16 cellular contexts compared by ENCODE assay signal in genomic region chr2:224987733-224988132, GRCh38. TPM values are rescaled to one million over a fixed set of nuclear protein-coding genes. Genes with fewer than 3 reads are reported as not detected.
DNase-seq lines count a peak whose midpoint lies in the region; ATAC-seq and TF ChIP-seq lines count a peak whose summit lies in the region.
"Had no signal": no experiment of that assay in that cellular context is flagged by ENCODE, and none has a peak within 500 bp of the region (broad histone marks: within the 10 kb centered on the region; RNA-seq: fewer than 3 reads in every experiment).

No MANE protein-coding gene starts in this region.

- ATAC-seq in stimulated activated naive CD8-positive, alpha-beta T cell treated with anti-CD3 and anti-CD28 coated beads, Interleukin-15, Interleukin-2, amounts not matched to agents 100 U/mL and 50 U/mL, for 24 hours = peak; percentile 81
- ATAC-seq: right lobe of liver had no signal

- TF ChIP-seq CTCF in astrocyte of the spinal cord (IDR thresholded peaks at IDR 0.05; ENCODE audit: low read depth, low read length) = no peak

- CTCF ChIA-PET in activated naive CD4-positive, alpha-beta T cell treated with anti-CD3 and anti-CD28 coated beads for 36 hours (lab: Charles Lee) = interaction anchor here (0.5 to 4.8 kb wide), 3 partner anchors 14 to 1510 kb away, joined by 3 to 29 read pairs (median 5); no protein-coding TSS in a partner anchor
- CTCF ChIA-PET in activated naive CD4-positive, alpha-beta T cell treated with anti-CD3 and anti-CD28 coated beads, Interleukin-2, amount 10 ng/mL, durations not matched to agents 7 days and 5 days (lab: Charles Lee) = interaction anchor here (0.8 to 3.2 kb wide), 3 partner anchors 11 to 23 kb away, joined by 3 to 11 read pairs (median 3); no protein-coding TSS in a partner anchor

- no peaks in the 10 kb centered on the region for H3K27me3 Mint-ChIP-seq in activated naive CD4-positive, alpha-beta T cell treated with anti-CD3 and anti-CD28 coated beads for 36 hours (ENCODE audit: low read depth)
- no peaks in the 10 kb centered on the region for H3K27me3 Mint-ChIP-seq in activated naive CD4-positive, alpha-beta T cell treated with anti-CD3 and anti-CD28 coated beads, Interleukin-2, amount 10 ng/mL, durations not matched to agents 7 days and 5 days

- H3K9me3 Mint-ChIP-seq in activated naive CD4-positive, alpha-beta T cell treated with anti-CD3 and anti-CD28 coated beads for 36 hours = no peaks in the 10 kb centered on the region
- H3K9me3 Mint-ChIP-seq in activated naive CD4-positive, alpha-beta T cell treated with anti-CD3 and anti-CD28 coated beads, Interleukin-2, amount 10 ng/mL, durations not matched to agents 7 days and 5 days = peaks cover 2% of the 10 kb centered on the region
- H3K9me3 Mint-ChIP-seq: mesothelial cell of epicardium had no signal

- H3K4me3 ChIP-seq in astrocyte of the spinal cord (ENCODE audit: low read depth, low read length) = no peak overlapping the region
- H3K4me3 ChIP-seq: right lobe of liver, tibial nerve had no signal

- H3K4me3 Mint-ChIP-seq in activated naive CD4-positive, alpha-beta T cell treated with anti-CD3 and anti-CD28 coated beads for 36 hours = no peak overlapping the region
- no peak overlapping the region for H3K4me3 Mint-ChIP-seq in activated naive CD4-positive, alpha-beta T cell treated with anti-CD3 and anti-CD28 coated beads, Interleukin-2, amount 10 ng/mL, durations not matched to agents 7 days and 5 days
- H3K4me3 Mint-ChIP-seq: mesothelial cell of epicardium had no signal

- intact Hi-C loops in activated naive CD4-positive, alpha-beta T cell treated with anti-CD3 and anti-CD28 coated beads for 36 hours (cut with micrococcal nuclease) = loop anchor here (1.0 kb wide), 1 partner anchor 8 kb away; no protein-coding TSS in a partner anchor

- peaks cover 89% of the 10 kb centered on the region for H3K4me1 Mint-ChIP-seq in activated naive CD4-positive, alpha-beta T cell treated with anti-CD3 and anti-CD28 coated beads for 36 hours (ENCODE audit: low read depth)
- H3K4me1 Mint-ChIP-seq in activated naive CD4-positive, alpha-beta T cell treated with anti-CD3 and anti-CD28 coated beads, Interleukin-2, amount 10 ng/mL, durations not matched to agents 7 days and 5 days = peaks cover 81% of the 10 kb centered on the region

- in situ Hi-C loops in astrocyte of the spinal cord (cut with HindIII; ENCODE audit: low sequenced_read_pairs) = no loop called here

- no peak for DNase-seq in activated naive CD4-positive, alpha-beta T cell treated with anti-CD3 and anti-CD28 coated beads for 36 hours
- no peak for DNase-seq in activated naive CD4-positive, alpha-beta T cell treated with anti-CD3 and anti-CD28 coated beads, Interleukin-2, amount 10 ng/mL, durations not matched to agents 7 days and 5 days
- peak; percentile 18 for DNase-seq in LHCN-M2 (ENCODE audit: low read depth)
- peak; percentile 32 for DNase-seq in astrocyte of the spinal cord (ENCODE audit: low read depth, low spot score)
- no peak for DNase-seq in stimulated activated naive CD8-positive, alpha-beta T cell treated with anti-CD3 and anti-CD28 coated beads, Interleukin-15, Interleukin-2, amounts not matched to agents 100 U/mL and 50 U/mL, for 24 hours
- no peak for DNase-seq in NOMO-1 treated with DMSO at 0.1 percent for 48 hours (lab: John Stamatoyannopoulos, UW; ENCODE audit: unreplicated experiment)
- DNase-seq in KG1 (lab: John Stamatoyannopoulos, UW) = no peak
- no peak for DNase-seq in Ammon's horn (ENCODE audit: low spot score)
- DNase-seq: caudate nucleus; effector CD8-positive, alpha-beta T cell; H7; NCI-H2029; right lobe of liver; SHP77 treated with DMSO at 0.1 percent for 48 hours had no signal

- peaks cover 16% of the 10 kb centered on the region for H3K36me3 Mint-ChIP-seq in activated naive CD4-positive, alpha-beta T cell treated with anti-CD3 and anti-CD28 coated beads for 36 hours (ENCODE audit: low read depth)
- H3K36me3 Mint-ChIP-seq in activated naive CD4-positive, alpha-beta T cell treated with anti-CD3 and anti-CD28 coated beads, Interleukin-2, amount 10 ng/mL, durations not matched to agents 7 days and 5 days = peaks cover 67% of the 10 kb centered on the region
- H3K36me3 Mint-ChIP-seq: mesothelial cell of epicardium had no signal

- peak overlapping the region; percentile 27 for H3K27ac Mint-ChIP-seq in activated naive CD4-positive, alpha-beta T cell treated with anti-CD3 and anti-CD28 coated beads for 36 hours
- H3K27ac Mint-ChIP-seq in activated naive CD4-positive, alpha-beta T cell treated with anti-CD3 and anti-CD28 coated beads, Interleukin-2, amount 10 ng/mL, durations not matched to agents 7 days and 5 days = no peak overlapping the region
- H3K27ac Mint-ChIP-seq: mesothelial cell of epicardium had no signal

RNA-seq across cellular contexts. Expression of gene DOCK10, which starts 54.5 kb away (rescaled TPM):
- total RNA-seq in activated naive CD4-positive, alpha-beta T cell treated with anti-CD3 and anti-CD28 coated beads for 36 hours = 100 to 1,000 TPM; 123 to 137 TPM
- 39.1 and 65.3 TPM in 2 replicates for total RNA-seq in LHCN-M2 (2014; rRNA removed)
- 16.1 TPM for polyA plus RNA-seq in LHCN-M2 (2012)

Comparison
In these comparisons a context has a peak if more than half of its experiments do, and no peak if none do; other contexts are left out.
1. DNase-seq: peak in LHCN-M2 (single experiment) and astrocyte of the spinal cord (single experiment); none in activated naive CD4-positive, alpha-beta T cell treated with anti-CD3 and anti-CD28 coated beads for 36 hours (single experiment), activated naive CD4-positive, alpha-beta T cell treated with anti-CD3 and anti-CD28 coated beads, Interleukin-2, amount 10 ng/mL, durations not matched to agents 7 days and 5 days (single experiment), stimulated activated naive CD8-positive, alpha-beta T cell treated with anti-CD3 and anti-CD28 coated beads, Interleukin-15, Interleukin-2, amounts not matched to agents 100 U/mL and 50 U/mL, for 24 hours (single experiment), NOMO-1 treated with DMSO at 0.1 percent for 48 hours (single experiment), KG1 (single experiment) and Ammon's horn (single experiment).